ENCODE assay signal across 8 cellular contexts in the genomic region with DNA sequence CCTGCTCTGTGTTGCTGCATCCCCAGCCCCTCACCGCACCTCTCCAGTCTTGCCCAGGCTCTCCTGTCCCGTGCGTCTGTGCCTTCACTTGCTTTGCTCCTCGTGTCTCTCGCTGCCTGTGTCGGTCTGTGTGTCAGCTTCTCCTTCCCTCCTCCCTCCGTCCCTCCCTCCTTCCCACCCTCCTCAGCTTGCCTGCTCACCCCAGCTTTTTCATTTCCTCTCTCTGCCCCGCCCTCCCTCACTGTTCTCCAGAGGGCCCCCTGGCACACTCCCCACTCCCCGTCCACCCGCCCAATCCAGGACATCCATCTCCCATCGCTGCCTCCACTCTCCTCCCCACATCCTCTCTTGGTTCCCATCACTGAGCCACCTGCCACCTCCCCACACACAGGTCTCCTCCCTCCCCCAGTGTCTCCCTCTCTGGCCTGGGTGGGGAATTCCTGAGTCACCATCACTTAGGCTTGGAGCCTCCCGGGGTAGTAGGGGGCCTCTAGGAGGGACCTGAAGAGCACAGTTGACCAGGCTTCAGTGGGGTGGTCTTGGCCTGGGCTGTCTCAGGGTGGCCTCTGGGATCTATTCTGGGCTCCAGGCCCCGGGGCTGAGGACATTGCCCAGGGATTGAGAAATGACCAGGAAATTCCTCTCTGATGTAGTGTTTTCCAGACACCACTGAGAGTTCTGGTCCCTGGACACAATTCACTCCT. TPM values are rescaled to one million over a fixed set of nuclear protein-coding genes. Genes with fewer than 3 reads are reported as not detected.
DNase-seq lines count a peak whose midpoint lies in the region; ATAC-seq and TF ChIP-seq lines count a peak whose summit lies in the region.

A gene with protein sequence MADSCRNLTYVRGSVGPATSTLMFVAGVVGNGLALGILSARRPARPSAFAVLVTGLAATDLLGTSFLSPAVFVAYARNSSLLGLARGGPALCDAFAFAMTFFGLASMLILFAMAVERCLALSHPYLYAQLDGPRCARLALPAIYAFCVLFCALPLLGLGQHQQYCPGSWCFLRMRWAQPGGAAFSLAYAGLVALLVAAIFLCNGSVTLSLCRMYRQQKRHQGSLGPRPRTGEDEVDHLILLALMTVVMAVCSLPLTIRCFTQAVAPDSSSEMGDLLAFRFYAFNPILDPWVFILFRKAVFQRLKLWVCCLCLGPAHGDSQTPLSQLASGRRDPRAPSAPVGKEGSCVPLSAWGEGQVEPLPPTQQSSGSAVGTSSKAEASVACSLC (minus strand): TSS at position 132 of the 704 bp plus-strand sequence. CDS start 864 bp downstream, outside the sequence.

- no peak within 1 kb of the TSS for H3K4me3 Mint-ChIP-seq in neural crest cell

- no peak for ATAC-seq in HG03025 (IDR thresholded peaks at IDR 0.05; ENCODE audit: low FRiP score, unreplicated experiment)
- ATAC-seq in HG03175 (IDR thresholded peaks at IDR 0.05; ENCODE audit: unreplicated experiment), result no peak
- no peak for ATAC-seq in GM21717 (IDR thresholded peaks at IDR 0.05; ENCODE audit: unreplicated experiment)
- ATAC-seq in GM18498 (IDR thresholded peaks at IDR 0.05; ENCODE audit: unreplicated experiment), result no peak

- H3K9me3 Mint-ChIP-seq in neural crest cell, result no peaks in the 10 kb centered on the region

- no peak for TF ChIP-seq CTCF in GM12865 (IDR thresholded peaks at IDR 0.05; ENCODE audit: insufficient read depth, low read depth, low read length, missing control alignments)
- no peak for TF ChIP-seq CTCF in neural crest cell (conservative IDR thresholded peaks at IDR 0.05)

- H3K27ac Mint-ChIP-seq in neural crest cell (ENCODE audit: unreplicated experiment), result peak within 1 kb of the TSS; percentile 16

- DNase-seq in GM12865 (ENCODE audit: low read depth) (peak; percentile 46), NOMO-1 treated with dmso at 0.1 percent for 144 hours (lab: John Stamatoyannopoulos, UW; ENCODE audit: unreplicated experiment) (peak; percentile 29), dedifferentiated amniotic fluid mesenchymal stem cell (ENCODE audit: extremely low spot score) (peak; percentile 60), neural crest cell (ENCODE audit: low read depth, low spot score) (no peak)

- peak within 1 kb of the TSS; percentile 49 for H3K4me3 ChIP-seq in GM12865 (ENCODE audit: low read depth, low read length)

- H3K36me3 Mint-ChIP-seq in neural crest cell (ENCODE audit: low read depth), result no peaks in the 10 kb centered on the region

- no peaks in the 10 kb centered on the region for H3K27me3 Mint-ChIP-seq in neural crest cell (ENCODE audit: low read depth)

- peaks cover 13% of the 10 kb centered on the region for H3K4me1 Mint-ChIP-seq in neural crest cell

RNA-seq across cellular contexts. Expression of the gene that starts here (rescaled TPM):
- not detected in 2 replicates for total RNA-seq in neural crest cell
